Comparison of ENCODE assay signal across 9 cellular contexts in the genomic region with DNA sequence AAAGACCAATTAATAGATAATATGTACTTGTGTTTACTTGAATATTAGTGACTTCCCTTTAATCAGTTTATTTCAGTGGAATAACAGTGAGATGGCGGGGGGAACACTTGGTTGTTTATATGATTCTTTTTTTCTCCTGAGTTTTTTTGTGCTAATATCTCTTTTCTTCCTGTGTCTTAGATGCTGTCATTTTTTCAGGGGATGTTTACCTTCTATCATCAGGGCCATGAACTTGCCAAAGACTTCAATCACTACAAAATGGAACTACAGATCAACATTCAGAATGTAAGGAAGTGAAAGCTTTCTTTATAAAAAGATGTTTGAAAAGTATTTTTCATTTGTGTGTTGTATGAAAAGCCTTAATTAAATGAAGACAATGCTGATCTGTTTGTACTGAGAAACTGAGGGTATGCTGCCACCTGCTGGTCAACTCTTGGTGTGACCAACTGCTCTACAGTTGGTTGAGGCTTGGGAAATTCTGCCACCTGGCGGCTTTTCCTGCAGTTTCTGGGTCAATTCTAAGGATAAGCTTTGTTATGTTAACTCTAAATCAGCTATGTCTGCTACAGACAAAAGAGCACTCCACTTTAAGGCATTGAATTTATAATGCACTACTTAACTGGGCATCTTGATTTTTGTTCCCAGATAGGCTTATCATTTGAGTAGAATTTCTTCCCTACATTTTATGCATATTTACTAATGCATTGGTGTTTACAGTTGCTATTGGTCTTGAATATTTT.
DNase-seq lines count a peak whose midpoint lies in the region; ATAC-seq and TF ChIP-seq lines count a peak whose summit lies in the region.
"Had no signal": no experiment of that assay in that cellular context is flagged by ENCODE, and none has a peak within 500 bp of the region (broad histone marks: within the 10 kb centered on the region; RNA-seq: fewer than 3 reads in every experiment).

No MANE protein-coding gene starts in this region.

- H3K27me3 ChIP-seq in right lobe of liver: no peaks in the 10 kb centered on the region

- H3K4me1 Mint-ChIP-seq in CD14-positive monocyte: no peaks in the 10 kb centered on the region
- peaks cover 46% of the 10 kb centered on the region for H3K4me1 Mint-ChIP-seq in dendritic cell treated with granulocyte-macrophage colony-stimulating factor and Interleukin-4, amounts not matched to agents 40 ng/mL and 50 ng/mL, for 4 days (ENCODE audit: low read depth)
- H3K4me1 Mint-ChIP-seq: activated naive CD4-positive, alpha-beta T cell treated with anti-CD3 and anti-CD28 coated beads, Interleukin-2, amount 50 U/mL, for 24 hours had no signal

- H3K27ac ChIP-seq in right lobe of liver: no peak overlapping the region

- no peak overlapping the region for H3K4me3 ChIP-seq in right lobe of liver

- H3K27ac Mint-ChIP-seq in CD14-positive monocyte: no peak overlapping the region
- peak overlapping the region; percentile 72 for H3K27ac Mint-ChIP-seq in dendritic cell treated with granulocyte-macrophage colony-stimulating factor and Interleukin-4, amounts not matched to agents 40 ng/mL and 50 ng/mL, for 4 days
- H3K27ac Mint-ChIP-seq: activated naive CD4-positive, alpha-beta T cell treated with anti-CD3 and anti-CD28 coated beads, Interleukin-2, amount 50 U/mL, for 24 hours had no signal

- H3K4me1 ChIP-seq in right lobe of liver: peaks cover 0 to 8% (median 2%) of the 10 kb centered on the region in 4 donors

- peak; percentile 99 for TF ChIP-seq CTCF in CD14-positive monocyte (IDR thresholded peaks at IDR 0.05)
- TF ChIP-seq CTCF in right lobe of liver (IDR thresholded peaks at IDR 0.05): peak; percentile 100

- DNase-seq in CD14-positive monocyte (ENCODE audit: low spot score) (peak; percentile 88), NCI-H510A (lab: John Stamatoyannopoulos, UW) (peak; percentile 18), right lobe of liver (peak; percentile 87 to 92 (median 90))
- peak; percentile 95 for DNase-seq in activated CD4-positive, alpha-beta T cell treated with anti-CD3 and anti-CD28 coated beads for 48 hours
- peak; percentile 81 to 83 (median 82) for DNase-seq in stimulated activated CD4-positive, alpha-beta T cell treated with anti-CD3 and anti-CD28 coated beads, TNF-alpha, amount 100 ng/mL, for 1 hour (ENCODE audit: low read depth in 3 of 3, low spot score in 1 of 3)

- intact Hi-C loops in CD14-positive monocyte (cut with micrococcal nuclease): loop anchor here (2.0 to 10.0 kb wide), 4 partner anchors 34 to 159 kb away; partner anchors contain the start of gene ARHGAP10 (in 1 of the 2)
- intact Hi-C loops in dendritic cell treated with granulocyte-macrophage colony-stimulating factor and Interleukin-4, amounts not matched to agents 40 ng/mL and 50 ng/mL, for 4 days (cut with micrococcal nuclease): loop anchor here (1.0 to 10.0 kb wide), 2 partner anchors 158 to 232 kb away; no protein-coding TSS in a partner anchor
- intact Hi-C loops in right lobe of liver (cut with DNase I): loop anchor here (5.0 kb wide), 1 partner anchor 159 kb away; no protein-coding TSS in a partner anchor

- no peaks in the 10 kb centered on the region for H3K36me3 ChIP-seq in right lobe of liver

- H3K9me3 ChIP-seq in right lobe of liver: no peaks in the 10 kb centered on the region

- no peaks in the 10 kb centered on the region for H3K9me3 Mint-ChIP-seq in CD14-positive monocyte
- no peaks in the 10 kb centered on the region for H3K9me3 Mint-ChIP-seq in dendritic cell treated with granulocyte-macrophage colony-stimulating factor and Interleukin-4, amounts not matched to agents 40 ng/mL and 50 ng/mL, for 4 days
- H3K9me3 Mint-ChIP-seq: activated naive CD4-positive, alpha-beta T cell treated with anti-CD3 and anti-CD28 coated beads, Interleukin-2, amount 50 U/mL, for 24 hours had no signal

- peaks cover 0 to 3% (median 0%) of the 10 kb centered on the region in 3 donors for H3K27me3 Mint-ChIP-seq in CD14-positive monocyte (ENCODE audit: low read depth in 3 of 3)
- H3K27me3 Mint-ChIP-seq in dendritic cell treated with granulocyte-macrophage colony-stimulating factor and Interleukin-4, amounts not matched to agents 40 ng/mL and 50 ng/mL, for 4 days: no peaks in the 10 kb centered on the region
- H3K27me3 Mint-ChIP-seq: activated naive CD4-positive, alpha-beta T cell treated with anti-CD3 and anti-CD28 coated beads, Interleukin-2, amount 50 U/mL, for 24 hours had no signal

- peaks cover 3 to 33% of the 10 kb centered on the region in 2 donors for H3K36me3 Mint-ChIP-seq in CD14-positive monocyte
- H3K36me3 Mint-ChIP-seq in dendritic cell treated with granulocyte-macrophage colony-stimulating factor and Interleukin-4, amounts not matched to agents 40 ng/mL and 50 ng/mL, for 4 days (ENCODE audit: low read depth): peaks cover 93% of the 10 kb centered on the region
- H3K36me3 Mint-ChIP-seq: activated naive CD4-positive, alpha-beta T cell treated with anti-CD3 and anti-CD28 coated beads, Interleukin-2, amount 50 U/mL, for 24 hours had no signal

- no peak for TF ChIP-seq POLR2A in right lobe of liver (IDR thresholded peaks at IDR 0.05)

- H3K4me3 Mint-ChIP-seq in CD14-positive monocyte: no peak overlapping the region
- H3K4me3 Mint-ChIP-seq in dendritic cell treated with granulocyte-macrophage colony-stimulating factor and Interleukin-4, amounts not matched to agents 40 ng/mL and 50 ng/mL, for 4 days: no peak overlapping the region
- H3K4me3 Mint-ChIP-seq: activated naive CD4-positive, alpha-beta T cell treated with anti-CD3 and anti-CD28 coated beads, Interleukin-2, amount 50 U/mL, for 24 hours had no signal

- ATAC-seq in GM19328 (IDR thresholded peaks at IDR 0.05; ENCODE audit: unreplicated experiment) (peak; percentile 88), HG03457 (IDR thresholded peaks at IDR 0.05; ENCODE audit: unreplicated experiment) (peak; percentile 72), right lobe of liver (peak; percentile 95 to 96 (median 96))

- 17% methylated on average over 2 of the region's 2 CpGs for WGBS in right lobe of liver (ENCODE audit: insufficient coverage, low coverage, low lambda C conversion rate, missing lambda C conversion rate)

Comparison
In these comparisons a context has a peak if more than half of its experiments do, and no peak if none do; other contexts are left out.
1. DNase-seq: peak in every context shown above with its lines; median percentile 95 in activated CD4-positive, alpha-beta T cell treated with anti-CD3 and anti-CD28 coated beads for 48 hours; 90 in right lobe of liver; 88 in CD14-positive monocyte; 82 in stimulated activated CD4-positive, alpha-beta T cell treated with anti-CD3 and anti-CD28 coated beads, TNF-alpha, amount 100 ng/mL, for 1 hour; 18 in NCI-H510A.